1 cellular context compared by ENCODE assay signal in genomic region chr20:50460608-50461268, GRCh38.
TF ChIP-seq lines count a peak whose summit lies in the region.

No MANE protein-coding gene starts in this region.

TF ChIP-seq in HepG2, 621 proteins besides CTCF, POLR2A, EP300 and RAD21 (continued from another document and continues in another):
- no peak for TF ChIP-seq ZBTB40 (IDR thresholded peaks at IDR 0.05)
- TF ChIP-seq ZBTB40 (CRISPR knock-in tag; IDR thresholded peaks at IDR 0.05) = peak; percentile 64; the same call in 1 of the 2 replicates
- TF ChIP-seq NR2F2 (IDR thresholded peaks at IDR 0.05; ENCODE audit: borderline replicate concordance, low read depth) = no peak
- no peak for TF ChIP-seq ZNF790 (CRISPR knock-in tag; IDR thresholded peaks at IDR 0.05; ENCODE audit: borderline replicate concordance)
- TF ChIP-seq, protein P1, sequence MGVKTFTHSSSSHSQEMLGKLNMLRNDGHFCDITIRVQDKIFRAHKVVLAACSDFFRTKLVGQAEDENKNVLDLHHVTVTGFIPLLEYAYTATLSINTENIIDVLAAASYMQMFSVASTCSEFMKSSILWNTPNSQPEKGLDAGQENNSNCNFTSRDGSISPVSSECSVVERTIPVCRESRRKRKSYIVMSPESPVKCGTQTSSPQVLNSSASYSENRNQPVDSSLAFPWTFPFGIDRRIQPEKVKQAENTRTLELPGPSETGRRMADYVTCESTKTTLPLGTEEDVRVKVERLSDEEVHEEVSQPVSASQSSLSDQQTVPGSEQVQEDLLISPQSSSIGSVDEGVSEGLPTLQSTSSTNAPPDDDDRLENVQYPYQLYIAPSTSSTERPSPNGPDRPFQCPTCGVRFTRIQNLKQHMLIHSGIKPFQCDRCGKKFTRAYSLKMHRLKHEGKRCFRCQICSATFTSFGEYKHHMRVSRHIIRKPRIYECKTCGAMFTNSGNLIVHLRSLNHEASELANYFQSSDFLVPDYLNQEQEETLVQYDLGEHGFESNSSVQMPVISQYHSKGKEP (CRISPR knock-in tag; IDR thresholded peaks at IDR 0.05) = peak; percentile 87; the same call in 1 of the 2 replicates
- peak; percentile 8; the same call in 1 of the 2 replicates for TF ChIP-seq HCFC1 (IDR thresholded peaks at IDR 0.05; ENCODE audit: low read depth, low read length)
- peak; percentile 87; the same call in 1 of the 2 replicates for TF ChIP-seq SAFB2 (CRISPR knock-in tag; IDR thresholded peaks at IDR 0.05; ENCODE audit: borderline replicate concordance, low read depth)
- no peak for TF ChIP-seq HNRNPLL (IDR thresholded peaks at IDR 0.05; ENCODE audit: low read depth, low read length, poor library complexity, severe bottlenecking)
- TF ChIP-seq ZNF101 (CRISPR knock-in tag; IDR thresholded peaks at IDR 0.05; ENCODE audit: borderline replicate concordance, low read depth) = no peak
- TF ChIP-seq SMC3 (IDR thresholded peaks at IDR 0.05; ENCODE audit: low read length) = peak; percentile 99
- TF ChIP-seq POLR2G (IDR thresholded peaks at IDR 0.05; ENCODE audit: low read depth, low read length) = peak; percentile 71
- no peak for TF ChIP-seq RBAK (CRISPR knock-in tag; IDR thresholded peaks at IDR 0.05)
- peak; percentile 85; the same call in 1 of the 2 replicates for TF ChIP-seq TOE1 (CRISPR knock-in tag; IDR thresholded peaks at IDR 0.05)
- TF ChIP-seq RNF2 (conservative IDR thresholded peaks at IDR 0.05; ENCODE audit: low read depth) = no peak
- TF ChIP-seq, protein P2, sequence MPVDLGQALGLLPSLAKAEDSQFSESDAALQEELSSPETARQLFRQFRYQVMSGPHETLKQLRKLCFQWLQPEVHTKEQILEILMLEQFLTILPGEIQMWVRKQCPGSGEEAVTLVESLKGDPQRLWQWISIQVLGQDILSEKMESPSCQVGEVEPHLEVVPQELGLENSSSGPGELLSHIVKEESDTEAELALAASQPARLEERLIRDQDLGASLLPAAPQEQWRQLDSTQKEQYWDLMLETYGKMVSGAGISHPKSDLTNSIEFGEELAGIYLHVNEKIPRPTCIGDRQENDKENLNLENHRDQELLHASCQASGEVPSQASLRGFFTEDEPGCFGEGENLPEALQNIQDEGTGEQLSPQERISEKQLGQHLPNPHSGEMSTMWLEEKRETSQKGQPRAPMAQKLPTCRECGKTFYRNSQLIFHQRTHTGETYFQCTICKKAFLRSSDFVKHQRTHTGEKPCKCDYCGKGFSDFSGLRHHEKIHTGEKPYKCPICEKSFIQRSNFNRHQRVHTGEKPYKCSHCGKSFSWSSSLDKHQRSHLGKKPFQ (CRISPR knock-in tag; IDR thresholded peaks at IDR 0.05; ENCODE audit: insufficient replicate concordance) = no peak
- TF ChIP-seq, protein P3, sequence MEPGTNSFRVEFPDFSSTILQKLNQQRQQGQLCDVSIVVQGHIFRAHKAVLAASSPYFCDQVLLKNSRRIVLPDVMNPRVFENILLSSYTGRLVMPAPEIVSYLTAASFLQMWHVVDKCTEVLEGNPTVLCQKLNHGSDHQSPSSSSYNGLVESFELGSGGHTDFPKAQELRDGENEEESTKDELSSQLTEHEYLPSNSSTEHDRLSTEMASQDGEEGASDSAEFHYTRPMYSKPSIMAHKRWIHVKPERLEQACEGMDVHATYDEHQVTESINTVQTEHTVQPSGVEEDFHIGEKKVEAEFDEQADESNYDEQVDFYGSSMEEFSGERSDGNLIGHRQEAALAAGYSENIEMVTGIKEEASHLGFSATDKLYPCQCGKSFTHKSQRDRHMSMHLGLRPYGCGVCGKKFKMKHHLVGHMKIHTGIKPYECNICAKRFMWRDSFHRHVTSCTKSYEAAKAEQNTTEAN (CRISPR knock-in tag; conservative IDR thresholded peaks at IDR 0.05) = peak; percentile 57
- TF ChIP-seq SP140L (CRISPR knock-in tag; IDR thresholded peaks at IDR 0.05; ENCODE audit: borderline replicate concordance) = peak; percentile 74; the same call in 1 of the 2 replicates
- TF ChIP-seq ZNF512 (CRISPR knock-in tag; IDR thresholded peaks at IDR 0.05) = peak; percentile 81; the same call in 1 of the 2 replicates
- TF ChIP-seq, protein P4, sequence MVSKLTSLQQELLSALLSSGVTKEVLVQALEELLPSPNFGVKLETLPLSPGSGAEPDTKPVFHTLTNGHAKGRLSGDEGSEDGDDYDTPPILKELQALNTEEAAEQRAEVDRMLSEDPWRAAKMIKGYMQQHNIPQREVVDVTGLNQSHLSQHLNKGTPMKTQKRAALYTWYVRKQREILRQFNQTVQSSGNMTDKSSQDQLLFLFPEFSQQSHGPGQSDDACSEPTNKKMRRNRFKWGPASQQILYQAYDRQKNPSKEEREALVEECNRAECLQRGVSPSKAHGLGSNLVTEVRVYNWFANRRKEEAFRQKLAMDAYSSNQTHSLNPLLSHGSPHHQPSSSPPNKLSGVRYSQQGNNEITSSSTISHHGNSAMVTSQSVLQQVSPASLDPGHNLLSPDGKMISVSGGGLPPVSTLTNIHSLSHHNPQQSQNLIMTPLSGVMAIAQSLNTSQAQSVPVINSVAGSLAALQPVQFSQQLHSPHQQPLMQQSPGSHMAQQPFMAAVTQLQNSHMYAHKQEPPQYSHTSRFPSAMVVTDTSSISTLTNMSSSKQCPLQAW (CRISPR knock-in tag; IDR thresholded peaks at IDR 0.05) = peak; percentile 95
- TF ChIP-seq FOXA1 (IDR thresholded peaks at IDR 0.05) = no peak
- TF ChIP-seq FOXA1 (CRISPR knock-in tag; IDR thresholded peaks at IDR 0.05) = 0 out of 2 replicates have a peak, but pooled peaks have one; percentile 39
- TF ChIP-seq ZIK1 (CRISPR knock-in tag; IDR thresholded peaks at IDR 0.05; ENCODE audit: borderline replicate concordance, low read depth) = 0 out of 2 replicates have a peak, but pooled peaks have one; percentile 16
- no peak for TF ChIP-seq PCBP1 (IDR thresholded peaks at IDR 0.05; ENCODE audit: borderline replicate concordance, low read depth, low read length)
- no peak for TF ChIP-seq MNT (IDR thresholded peaks at IDR 0.05)
- TF ChIP-seq ZNF775 (CRISPR knock-in tag; IDR thresholded peaks at IDR 0.05; ENCODE audit: borderline replicate concordance) = no peak
- no peak; the same call in 1 of the 2 replicates for TF ChIP-seq TP53 (CRISPR knock-in tag; conservative IDR thresholded peaks at IDR 0.05)
- 0 out of 2 replicates have a peak, but pooled peaks have one; percentile 41 for TF ChIP-seq DPF2 (CRISPR knock-in tag; IDR thresholded peaks at IDR 0.05; ENCODE audit: borderline replicate concordance, low read depth)
- TF ChIP-seq ESRRA (CRISPR knock-in tag; IDR thresholded peaks at IDR 0.05; ENCODE audit: low read depth) = peak; percentile 78; the same call in 1 of the 2 replicates
- peak; percentile 67 for TF ChIP-seq SP5 (CRISPR knock-in tag; IDR thresholded peaks at IDR 0.05; ENCODE audit: borderline replicate concordance, low read depth)
- TF ChIP-seq CHCHD3 (CRISPR knock-in tag; IDR thresholded peaks at IDR 0.05) = no peak
- peak; percentile 83; the same call in 1 of the 2 replicates for TF ChIP-seq ARNTL (CRISPR knock-in tag; IDR thresholded peaks at IDR 0.05)
- TF ChIP-seq LCORL (IDR thresholded peaks at IDR 0.05) = no peak
- peak; percentile 98 for TF ChIP-seq LCORL (CRISPR knock-in tag; IDR thresholded peaks at IDR 0.05)
- TF ChIP-seq BORCS8-MEF2B (CRISPR knock-in tag; IDR thresholded peaks at IDR 0.05) = peak; percentile 88
- peak; percentile 53; the same call in 1 of the 2 replicates for TF ChIP-seq ZNF644 (CRISPR knock-in tag; IDR thresholded peaks at IDR 0.05; ENCODE audit: low read depth)
- TF ChIP-seq IRF1 (CRISPR knock-in tag; IDR thresholded peaks at IDR 0.05; ENCODE audit: low read depth) = no peak
